20 cellular contexts compared by ENCODE assay signal in the genomic region with DNA sequence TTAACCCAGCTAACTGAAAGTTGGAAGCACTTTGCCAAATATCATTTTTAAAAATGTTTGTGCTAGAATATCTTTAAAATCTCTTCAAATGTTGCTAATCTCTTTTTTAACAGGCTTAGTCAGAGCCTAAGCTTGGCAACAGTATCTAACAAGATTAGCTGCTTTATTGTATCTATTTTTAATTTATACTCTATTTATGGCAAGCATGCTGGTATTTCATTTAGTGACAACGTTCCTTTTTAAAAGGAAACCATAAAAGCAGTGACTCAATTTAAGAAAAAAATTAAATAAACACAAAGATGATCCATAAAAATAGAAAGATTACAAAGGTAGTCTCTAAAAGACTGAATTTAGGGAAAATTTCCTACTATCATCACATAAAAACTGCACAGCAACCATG. TPM values are rescaled to one million over a fixed set of nuclear protein-coding genes. Genes with fewer than 3 reads are reported as not detected.
DNase-seq lines count a peak whose midpoint lies in the region; ATAC-seq and TF ChIP-seq lines count a peak whose summit lies in the region.
"Had no signal": no experiment of that assay in that cellular context is flagged by ENCODE, and none has a peak within 500 bp of the region (broad histone marks: within the 10 kb centered on the region; RNA-seq: fewer than 3 reads in every experiment).

No MANE protein-coding gene starts in this region.

- H3K27me3 Mint-ChIP-seq in stimulated activated memory B cell treated with anti-CD40 and anti-IgM and Interleukin-4, amounts not matched to agents 10 μg/mL and 1 μg/mL and 100 μg/mL, for 72 hours, result no peaks in the 10 kb centered on the region
- H3K27me3 Mint-ChIP-seq: activated CD4-positive, alpha-beta T cell treated with anti-CD3 and anti-CD28 coated beads, Interleukin-2, amount 10 ng/mL, durations not matched to agents 24 days and 14 days; CD8-positive, alpha-beta memory T cell had no signal

- H3K9me3 Mint-ChIP-seq in stimulated activated memory B cell treated with anti-CD40 and anti-IgM and Interleukin-4, amounts not matched to agents 10 μg/mL and 1 μg/mL and 100 μg/mL, for 72 hours, result no peaks in the 10 kb centered on the region
- H3K9me3 Mint-ChIP-seq: activated CD4-positive, alpha-beta T cell treated with anti-CD3 and anti-CD28 coated beads, Interleukin-2, amount 10 ng/mL, durations not matched to agents 24 days and 14 days; CD8-positive, alpha-beta memory T cell had no signal

- CTCF ChIA-PET in SK-N-SH (lab: Yijun Ruan, JAX), result interaction anchor here (1.3 kb wide), 1 partner anchor 55 kb away, joined by 3 read pairs; no protein-coding TSS in a partner anchor

- intact Hi-C loops in left ventricle myocardium superior (cut with micrococcal nuclease), result no loop called here

- H3K9me3 ChIP-seq in SK-N-SH, result no peaks in the 10 kb centered on the region
- H3K9me3 ChIP-seq: transverse colon had no signal

- H3K79me2 ChIP-seq in SK-N-SH (ENCODE audit: insufficient read depth), result no peaks in the 10 kb centered on the region

- peaks cover 51% of the 10 kb centered on the region for H3K4me1 Mint-ChIP-seq in stimulated activated memory B cell treated with anti-CD40 and anti-IgM and Interleukin-4, amounts not matched to agents 10 μg/mL and 1 μg/mL and 100 μg/mL, for 72 hours

- H3K4me1 ChIP-seq in SK-N-SH (ENCODE audit: control insufficient read depth in 1 of 2, insufficient read depth in 2 of 2, low read depth in 1 of 2, low read length in 1 of 2), result peaks cover 2 to 16% of the 10 kb centered on the region in 2 experiments; a peak in 2 of 4 replicates

- H3K4me3 ChIP-seq in SK-N-SH (ENCODE audit: low read depth in 2 of 2, low read length in 1 of 2), result no peak overlapping the region; a peak in 1 of 4 replicates
- H3K4me3 ChIP-seq: transverse colon had no signal

- peak overlapping the region; percentile 21 for H3K27ac Mint-ChIP-seq in stimulated activated memory B cell treated with anti-CD40 and anti-IgM and Interleukin-4, amounts not matched to agents 10 μg/mL and 1 μg/mL and 100 μg/mL, for 72 hours
- H3K27ac Mint-ChIP-seq: activated CD4-positive, alpha-beta T cell treated with anti-CD3 and anti-CD28 coated beads, Interleukin-2, amount 10 ng/mL, durations not matched to agents 24 days and 14 days had no signal

- no peak overlapping the region for H3K4me3 Mint-ChIP-seq in stimulated activated memory B cell treated with anti-CD40 and anti-IgM and Interleukin-4, amounts not matched to agents 10 μg/mL and 1 μg/mL and 100 μg/mL, for 72 hours
- H3K4me3 Mint-ChIP-seq: activated CD4-positive, alpha-beta T cell treated with anti-CD3 and anti-CD28 coated beads, Interleukin-2, amount 10 ng/mL, durations not matched to agents 24 days and 14 days; CD8-positive, alpha-beta memory T cell had no signal

- ATAC-seq in left ventricle myocardium superior (peak; percentile 58), HG02588 (IDR thresholded peaks at IDR 0.05; ENCODE audit: unreplicated experiment) (no peak), HG03135 (IDR thresholded peaks at IDR 0.05; ENCODE audit: unreplicated experiment) (no peak)
- no peak for ATAC-seq in stimulated activated memory B cell treated with anti-CD40 and anti-IgM and Interleukin-4, amounts not matched to agents 10 μg/mL and 1 μg/mL and 100 μg/mL, for 72 hours
- ATAC-seq: HepG2 had no signal

- no peak overlapping the region for H3K9ac ChIP-seq in SK-N-SH

- peak overlapping the region; percentile 60 for H3K4me2 ChIP-seq in SK-N-SH

- H3K27me3 ChIP-seq in SK-N-SH (ENCODE audit: insufficient read depth), result no peaks in the 10 kb centered on the region
- H3K27me3 ChIP-seq: transverse colon had no signal

- no peak for TF ChIP-seq RAD21 in SK-N-SH (IDR thresholded peaks at IDR 0.05; ENCODE audit: low read length)

- peak; percentile 54 for DNase-seq in NCI-H82 (lab: John Stamatoyannopoulos, UW)
- no peak for DNase-seq in NCI-H82 treated with DMSO at 0.1 percent for 48 hours (lab: John Stamatoyannopoulos, UW; ENCODE audit: unreplicated experiment)
- DNase-seq in SK-N-SH, result no peak
- DNase-seq in left ventricle myocardium superior, result no peak
- no peak for DNase-seq in iPS-NIHi11 (ENCODE audit: low spot score)
- DNase-seq: activated CD4-positive, alpha-beta T cell treated with anti-CD3 and anti-CD28 coated beads, Interleukin-2, amount 10 ng/mL, durations not matched to agents 24 days and 14 days; activated T-cell treated with anti-CD3 and anti-CD28 coated beads, Interleukin-2, amount 50 U/mL, for 1 hour; CD8-positive, alpha-beta memory T cell; cerebellar nuclear complex; EL; mesendoderm; NCI-H187 treated with DMSO at 0.1 percent for 48 hours; NCI-H524; transverse colon had no signal

- POLR2A ChIA-PET in SK-N-SH (lab: Yijun Ruan, JAX), result no interaction called here

- H3F3A ChIP-seq in SK-N-SH (replicated peaks; ENCODE audit: insufficient read depth), result peaks cover 17% of the 10 kb centered on the region

- H3K36me3 Mint-ChIP-seq in stimulated activated memory B cell treated with anti-CD40 and anti-IgM and Interleukin-4, amounts not matched to agents 10 μg/mL and 1 μg/mL and 100 μg/mL, for 72 hours, result peaks cover 30% of the 10 kb centered on the region

- TF ChIP-seq CTCF in SK-N-SH (IDR thresholded peaks at IDR 0.05), result no peak

- 3% methylated on average over 1 of the region's 1 CpG for WGBS in SK-N-SH (ENCODE audit: low lambda C conversion rate)

- no peaks in the 10 kb centered on the region for H3K36me3 ChIP-seq in SK-N-SH (replicated peaks in 1 of 2; ENCODE audit: control insufficient read depth in 1 of 2, insufficient read depth in 2 of 2, low read length in 1 of 2)
- H3K36me3 ChIP-seq: transverse colon had no signal

- TF ChIP-seq EP300 in SK-N-SH (IDR thresholded peaks at IDR 0.05; ENCODE audit: borderline replicate concordance in 1 of 2, low read depth in 1 of 2, low read length in 1 of 2), result no peak

- no peaks in the 10 kb centered on the region for H4K20me1 ChIP-seq in SK-N-SH (ENCODE audit: insufficient read depth)

- H3K27ac ChIP-seq in SK-N-SH (ENCODE audit: low read depth in 2 of 2, low read length in 1 of 2), result peak overlapping the region in 1 of 2 experiments; percentile 69; a peak in 2 of 4 replicates
- H3K27ac ChIP-seq: 22Rv1, transverse colon had no signal

- H2AFZ ChIP-seq in SK-N-SH (ENCODE audit: low read depth), result no peak overlapping the region

- no peaks in the 10 kb centered on the region for H3K9me2 ChIP-seq in SK-N-SH

TF ChIP-seq in SK-N-SH, 30 proteins besides CTCF, POLR2A, EP300 and RAD21:
- TF ChIP-seq TEAD4 (IDR thresholded peaks at IDR 0.05; ENCODE audit: borderline replicate concordance, insufficient read depth), result no peak
- no peak for TF ChIP-seq FOSL2 (IDR thresholded peaks at IDR 0.05; ENCODE audit: borderline replicate concordance, low read depth)
- TF ChIP-seq TAF1 (IDR thresholded peaks at IDR 0.05; ENCODE audit: borderline replicate concordance, low read depth, low read length), result no peak
- TF ChIP-seq YY1 (IDR thresholded peaks at IDR 0.05; ENCODE audit: low read depth), result no peak
- no peak for TF ChIP-seq MEF2A (IDR thresholded peaks at IDR 0.05; ENCODE audit: borderline replicate concordance, low read depth)
- TF ChIP-seq, protein P1, sequence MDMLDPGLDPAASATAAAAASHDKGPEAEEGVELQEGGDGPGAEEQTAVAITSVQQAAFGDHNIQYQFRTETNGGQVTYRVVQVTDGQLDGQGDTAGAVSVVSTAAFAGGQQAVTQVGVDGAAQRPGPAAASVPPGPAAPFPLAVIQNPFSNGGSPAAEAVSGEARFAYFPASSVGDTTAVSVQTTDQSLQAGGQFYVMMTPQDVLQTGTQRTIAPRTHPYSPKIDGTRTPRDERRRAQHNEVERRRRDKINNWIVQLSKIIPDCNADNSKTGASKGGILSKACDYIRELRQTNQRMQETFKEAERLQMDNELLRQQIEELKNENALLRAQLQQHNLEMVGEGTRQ (IDR thresholded peaks at IDR 0.05; ENCODE audit: borderline replicate concordance, low read depth, low read length), result no peak
- no peak for TF ChIP-seq RCOR1 (IDR thresholded peaks at IDR 0.05; ENCODE audit: low read length)
- no peak for TF ChIP-seq TCF12 (IDR thresholded peaks at IDR 0.05)
- no peak for TF ChIP-seq ELF1 (IDR thresholded peaks at IDR 0.05)

RNA-seq across cellular contexts. Expression of a gene that starts 40.5 kb away (rescaled TPM):
- polyA plus RNA-seq in SK-N-SH (2012; rRNA removed), result 7.7 and 8.0 TPM in 2 replicates
- polyA plus RNA-seq in SK-N-SH (2012; cell fraction: cytosol; rRNA removed), result 6.6 and 6.8 TPM in 2 replicates
- polyA plus RNA-seq in SK-N-SH (2012; cell fraction: nucleus; rRNA removed), result 17.5 and 18.5 TPM in 2 replicates
- 31.0 TPM for total RNA-seq in left ventricle myocardium superior

RNA-seq across cellular contexts. Expression of a gene that starts 45.9 kb away (rescaled TPM):
- polyA plus RNA-seq in SK-N-SH (2012; rRNA removed), result 440 and 583 TPM in 2 replicates
- polyA plus RNA-seq in SK-N-SH (2012; cell fraction: cytosol; rRNA removed), result 418 and 454 TPM in 2 replicates
- polyA plus RNA-seq in SK-N-SH (2012; cell fraction: nucleus; rRNA removed), result 177 and 230 TPM in 2 replicates
- 146 TPM for total RNA-seq in left ventricle myocardium superior

RNA-seq across cellular contexts. Expression of a gene that starts 46.1 kb away (rescaled TPM):
- not detected in 2 replicates for polyA plus RNA-seq in SK-N-SH (2012; rRNA removed)
- polyA plus RNA-seq in SK-N-SH (2012; cell fraction: cytosol; rRNA removed), result not detected in 2 replicates
- polyA plus RNA-seq in SK-N-SH (2012; cell fraction: nucleus; rRNA removed), result not detected in 2 replicates
- total RNA-seq in left ventricle myocardium superior, result not detected
- total RNA-seq: activated CD4-positive, alpha-beta T cell treated with anti-CD3 and anti-CD28 coated beads, Interleukin-2, amount 10 ng/mL, durations not matched to agents 24 days and 14 days; CD8-positive, alpha-beta memory T cell; glomerular endothelial cell; HepG2; transverse colon had no signal
- polyA plus RNA-seq: CD8-positive, alpha-beta memory T cell; HepG2 had no signal
